In genomic region chr13:88217372-88217771, GRCh38 we compare ENCODE assay signal across 19 cellular contexts.
A peak's percentile ranks its signal among the peaks of the same experiment; 100 is the strongest.
DNase-seq lines count a peak whose midpoint lies in the region; ATAC-seq, FAIRE-seq and TF ChIP-seq lines count a peak whose summit lies in the region.
"Had no signal": no experiment of that assay in that cellular context is flagged by ENCODE, and none has a peak within 500 bp of the region (broad histone marks: within the 10 kb centered on the region; RNA-seq: fewer than 3 reads in every experiment).

No MANE protein-coding gene starts in this region.

- H3K4me3 Mint-ChIP-seq in mesothelial cell of epicardium = no peak overlapping the region
- H3K4me3 Mint-ChIP-seq: CD8-positive, alpha-beta memory T cell had no signal

- H3K9me3 Mint-ChIP-seq in mesothelial cell of epicardium = no peaks in the 10 kb centered on the region

- no peaks in the 10 kb centered on the region; the same call in 1 of the 2 replicates for H3K9me3 ChIP-seq in Karpas-422 (ENCODE audit: low read length)
- H3K9me3 ChIP-seq: BLaER1 treated with 17β-estradiol and CSF1 and Interleukin-3, amounts not matched to agents 10 nM and 100 nM had no signal

- no peaks in the 10 kb centered on the region for H3K36me3 ChIP-seq in Karpas-422 (ENCODE audit: insufficient read depth, low read length)
- H3K36me3 ChIP-seq: BLaER1 treated with 17β-estradiol and CSF1 and Interleukin-3, amounts not matched to agents 10 nM and 100 nM had no signal

- no peaks in the 10 kb centered on the region for H3K36me3 Mint-ChIP-seq in mesothelial cell of epicardium

- H2AFZ ChIP-seq in Karpas-422 (ENCODE audit: low read length) = peak overlapping the region; percentile 14; the same call in 1 of the 2 replicates

- no peaks in the 10 kb centered on the region for H3K79me2 ChIP-seq in Karpas-422 (ENCODE audit: low read length)

- peak; percentile 21 for FAIRE-seq in GM19239 (lab: Jason Lieb, UNC)
- FAIRE-seq: GM12878, H1 had no signal

- no peaks in the 10 kb centered on the region for H3K27me3 ChIP-seq in Karpas-422 (ENCODE audit: low read length)
- H3K27me3 ChIP-seq: BLaER1 treated with 17β-estradiol and CSF1 and Interleukin-3, amounts not matched to agents 10 nM and 100 nM had no signal

- no peak for TF ChIP-seq CTCF in mesothelial cell of epicardium (IDR thresholded peaks at IDR 0.05; ENCODE audit: unreplicated experiment)

- peak overlapping the region; percentile 43 for H3K27ac Mint-ChIP-seq in mesothelial cell of epicardium
- H3K27ac Mint-ChIP-seq: CD8-positive, alpha-beta memory T cell had no signal

- H3K9ac ChIP-seq in Karpas-422 (ENCODE audit: low read length) = no peak overlapping the region
- H3K9ac ChIP-seq: BLaER1 treated with 17β-estradiol and CSF1 and Interleukin-3, amounts not matched to agents 10 nM and 100 nM had no signal

- H4K20me1 ChIP-seq in Karpas-422 (ENCODE audit: insufficient read depth, low read depth, low read length) = no peaks in the 10 kb centered on the region
- H4K20me1 ChIP-seq: BLaER1 treated with 17β-estradiol and CSF1 and Interleukin-3, amounts not matched to agents 10 nM and 100 nM had no signal

- no peaks in the 10 kb centered on the region; the same call in 1 of the 2 replicates for H3K4me1 ChIP-seq in Karpas-422 (ENCODE audit: low read length)
- H3K4me1 ChIP-seq: BLaER1 treated with 17β-estradiol and CSF1 and Interleukin-3, amounts not matched to agents 10 nM and 100 nM had no signal

- no peak for ATAC-seq in GM18858 (IDR thresholded peaks at IDR 0.05; ENCODE audit: unreplicated experiment)
- ATAC-seq: GM12878, Right ventricle myocardium inferior had no signal

- H3K27me3 Mint-ChIP-seq in mesothelial cell of epicardium (ENCODE audit: low read depth) = no peaks in the 10 kb centered on the region
- H3K27me3 Mint-ChIP-seq: CD8-positive, alpha-beta memory T cell had no signal

- H3K4me2 ChIP-seq in Karpas-422 (ENCODE audit: low read depth, low read length, poor library complexity, severe bottlenecking) = no peak overlapping the region
- H3K4me2 ChIP-seq: BLaER1 treated with 17β-estradiol and CSF1 and Interleukin-3, amounts not matched to agents 10 nM and 100 nM had no signal

- no peak for DNase-seq in GM19239 (ENCODE audit: insufficient read length, low spot score)
- no peak for DNase-seq in Karpas-422
- DNase-seq in astrocyte of the hippocampus (ENCODE audit: low read depth, low spot score) = peak; percentile 3
- no peak for DNase-seq in mesothelial cell of epicardium (ENCODE audit: low spot score in 2 of 2, unreplicated experiment in 2 of 2)
- no peak for DNase-seq in 8988T
- DNase-seq in RPMI8226 = no peak
- DNase-seq: CD8-positive, alpha-beta memory T cell; DND-41; GDM1; KG1; NCI-H1092; NCI-H2081 treated with DMSO at 0.1 percent for 48 hours; NCI-H446; NK-92 treated with Interleukin-12 subunit alpha and Interleukin-12 subunit beta, amount 100 ng/mL, for 24 hours had no signal

- H3K4me1 Mint-ChIP-seq in mesothelial cell of epicardium = peaks cover 16% of the 10 kb centered on the region
- H3K4me1 Mint-ChIP-seq: CD8-positive, alpha-beta memory T cell had no signal

- H3K27ac ChIP-seq in Karpas-422 (ENCODE audit: low read length) = no peak overlapping the region
- H3K27ac ChIP-seq: BLaER1 treated with 17β-estradiol and CSF1 and Interleukin-3, amounts not matched to agents 10 nM and 100 nM had no signal

- no peaks in the 10 kb centered on the region for H3K9me2 ChIP-seq in Karpas-422 (replicated peaks; ENCODE audit: insufficient read depth, low read length)

- H3K4me3 ChIP-seq in Karpas-422 (ENCODE audit: low read length) = no peak overlapping the region
- H3K4me3 ChIP-seq: BLaER1 treated with 17β-estradiol and CSF1 and Interleukin-3, amounts not matched to agents 10 nM and 100 nM; GM12878 had no signal
